ENCODE assay signal across 11 cellular contexts in genomic region chr3:48477959-48478480, GRCh38. TPM values are rescaled to one million over a fixed set of nuclear protein-coding genes. Genes with fewer than 3 reads are reported as not detected.
A peak's percentile ranks its signal among the peaks of the same experiment; 100 is the strongest.
DNase-seq lines count a peak whose midpoint lies in the region; ATAC-seq and TF ChIP-seq lines count a peak whose summit lies in the region.
"Had no signal": no experiment of that assay in that cellular context is flagged by ENCODE, and none has a peak within 500 bp of the region (broad histone marks: within the 10 kb centered on the region; RNA-seq: fewer than 3 reads in every experiment).

No MANE protein-coding gene starts in this region.

- POLR2A ChIA-PET in activated B cell treated with CpG ODN at 0.5 μM for 24 hours (lab: Charles Lee): interaction anchor here (0.6 to 2.8 kb wide), 4 partner anchors 11 to 915 kb away, joined by 3 to 16 read pairs (median 6); partner anchors contain the start of genes ATRIP, CCDC51 and TMA7

- no peak for DNase-seq in stimulated activated naive CD8-positive, alpha-beta T cell treated with anti-CD3 and anti-CD28 coated beads, Interleukin-15, Interleukin-2, amounts not matched to agents 100 U/mL and 50 U/mL, for 24 hours
- no peak for DNase-seq in activated B cell treated with CpG ODN at 0.5 μM for 24 hours
- no peak for DNase-seq in naive B cell
- no peak for DNase-seq in GM03348 (ENCODE audit: low spot score)
- no peak for DNase-seq in endothelial cell (ENCODE audit: low spot score)
- DNase-seq in SIG-M5 (lab: John Stamatoyannopoulos, UW): no peak
- DNase-seq: brain microvascular endothelial cell, GM23248, MG63 had no signal

- CTCF ChIA-PET in activated B cell treated with CpG ODN at 0.5 μM for 24 hours (lab: Charles Lee): interaction anchor here (1.5 to 2.0 kb wide), 2 partner anchors 13 to 42 kb away, joined by 4 to 5 read pairs; a partner anchor contains a TSS

- H3K4me3 Mint-ChIP-seq in stimulated activated naive CD8-positive, alpha-beta T cell treated with anti-CD3 and anti-CD28 coated beads, Interleukin-15, Interleukin-2, amounts not matched to agents 100 ng/mL and 50 ng/mL, for 24 hours: peak overlapping the region; percentile 77
- H3K4me3 Mint-ChIP-seq in activated B cell treated with CpG ODN at 0.5 μM for 24 hours (no peak overlapping the region), naive B cell (peak overlapping the region; percentile 74 to 94 (median 88)), endothelial cell (ENCODE audit: unreplicated experiment) (no peak overlapping the region)

- H3K4me1 Mint-ChIP-seq in stimulated activated naive CD8-positive, alpha-beta T cell treated with anti-CD3 and anti-CD28 coated beads, Interleukin-15, Interleukin-2, amounts not matched to agents 100 ng/mL and 50 ng/mL, for 24 hours (ENCODE audit: low read depth): peaks cover 52% of the 10 kb centered on the region
- H3K4me1 Mint-ChIP-seq in activated B cell treated with CpG ODN at 0.5 μM for 24 hours (peaks cover 57% of the 10 kb centered on the region), naive B cell (peaks cover 38 to 73% (median 72%) of the 10 kb centered on the region in 3 donors), endothelial cell (ENCODE audit: unreplicated experiment) (peaks cover 4% of the 10 kb centered on the region)

- H3K36me3 Mint-ChIP-seq in stimulated activated naive CD8-positive, alpha-beta T cell treated with anti-CD3 and anti-CD28 coated beads, Interleukin-15, Interleukin-2, amounts not matched to agents 100 ng/mL and 50 ng/mL, for 24 hours (ENCODE audit: low read depth): peaks cover 4% of the 10 kb centered on the region
- H3K36me3 Mint-ChIP-seq in activated B cell treated with CpG ODN at 0.5 μM for 24 hours (ENCODE audit: low read depth) (no peaks in the 10 kb centered on the region), naive B cell (no peaks in the 10 kb centered on the region), endothelial cell (ENCODE audit: low read depth, unreplicated experiment) (peaks cover 22% of the 10 kb centered on the region)

- no peak for ATAC-seq in stimulated activated naive CD8-positive, alpha-beta T cell treated with anti-CD3 and anti-CD28 coated beads, Interleukin-15, Interleukin-2, amounts not matched to agents 100 U/mL and 50 U/mL, for 24 hours
- ATAC-seq in activated B cell treated with CpG ODN at 0.5 μM for 24 hours (ENCODE audit: low read depth) (no peak), naive B cell (ENCODE audit: low read depth in 2 of 2) (no peak), HG03196 (IDR thresholded peaks at IDR 0.05; ENCODE audit: unreplicated experiment) (no peak)

- peak overlapping the region; percentile 95 for H3K27ac Mint-ChIP-seq in stimulated activated naive CD8-positive, alpha-beta T cell treated with anti-CD3 and anti-CD28 coated beads, Interleukin-15, Interleukin-2, amounts not matched to agents 100 ng/mL and 50 ng/mL, for 24 hours
- H3K27ac Mint-ChIP-seq in activated B cell treated with CpG ODN at 0.5 μM for 24 hours (peak overlapping the region; percentile 97), naive B cell (peak overlapping the region; percentile 93 to 99 (median 97)), endothelial cell (ENCODE audit: unreplicated experiment) (no peak overlapping the region)

- no peak for TF ChIP-seq CTCF in activated B cell treated with CpG ODN at 0.5 μM for 24 hours (IDR thresholded peaks at IDR 0.05)
- no peak for TF ChIP-seq CTCF in endothelial cell (IDR thresholded peaks at IDR 0.05; ENCODE audit: unreplicated experiment)

- H3K9me3 Mint-ChIP-seq in stimulated activated naive CD8-positive, alpha-beta T cell treated with anti-CD3 and anti-CD28 coated beads, Interleukin-15, Interleukin-2, amounts not matched to agents 100 ng/mL and 50 ng/mL, for 24 hours: no peaks in the 10 kb centered on the region
- H3K9me3 Mint-ChIP-seq in activated B cell treated with CpG ODN at 0.5 μM for 24 hours (no peaks in the 10 kb centered on the region), naive B cell (no peaks in the 10 kb centered on the region), endothelial cell (ENCODE audit: unreplicated experiment) (no peaks in the 10 kb centered on the region)

- H3K27me3 Mint-ChIP-seq in stimulated activated naive CD8-positive, alpha-beta T cell treated with anti-CD3 and anti-CD28 coated beads, Interleukin-15, Interleukin-2, amounts not matched to agents 100 ng/mL and 50 ng/mL, for 24 hours: no peaks in the 10 kb centered on the region
- H3K27me3 Mint-ChIP-seq in activated B cell treated with CpG ODN at 0.5 μM for 24 hours (no peaks in the 10 kb centered on the region), naive B cell (no peaks in the 10 kb centered on the region), endothelial cell (ENCODE audit: unreplicated experiment) (peaks cover 8% of the 10 kb centered on the region)

- intact Hi-C loops in activated B cell treated with CpG ODN at 0.5 μM for 24 hours (cut with micrococcal nuclease): loop anchor here (2.0 kb wide), 1 partner anchor 15 kb away; no protein-coding TSS in a partner anchor

RNA-seq across cellular contexts. Expression of gene SHISA5, which starts 26.0 kb away (rescaled TPM):
- total RNA-seq in activated B cell treated with CpG ODN at 0.5 μM for 24 hours (95.7 and 108 TPM in 2 replicates), endothelial cell (ENCODE audit: unreplicated experiment) (283 TPM)
- 100 to 1,000 TPM; 393 to 571 (median 442) TPM for polyA plus RNA-seq in naive B cell (ENCODE audit: low read depth in 6 of 6)

RNA-seq across cellular contexts. Expression of gene ATRIP, which starts 31.5 kb away (rescaled TPM):
- 10.5 and 14.6 TPM in 2 replicates for total RNA-seq in activated B cell treated with CpG ODN at 0.5 μM for 24 hours
- polyA plus RNA-seq in naive B cell (ENCODE audit: low read depth in 6 of 6): 10 to 100 TPM in 1 of 6 donors, 1 to 10 TPM in 5; 7.4 to 11.9 (median 7.7) TPM
- 11.2 TPM for total RNA-seq in endothelial cell (ENCODE audit: unreplicated experiment)

RNA-seq across cellular contexts. Expression of gene TMA7, which starts 38.0 kb away (rescaled TPM):
- 216 and 296 TPM in 2 replicates for total RNA-seq in activated B cell treated with CpG ODN at 0.5 μM for 24 hours
- polyA plus RNA-seq in naive B cell (ENCODE audit: low read depth in 6 of 6): 100 to 1,000 TPM; 433 to 593 (median 531) TPM
- total RNA-seq in endothelial cell (ENCODE audit: unreplicated experiment): 326 TPM

RNA-seq across cellular contexts. Expression of gene CCDC51, which starts 38.1 kb away (rescaled TPM):
- total RNA-seq in activated B cell treated with CpG ODN at 0.5 μM for 24 hours (8.7 and 8.8 TPM in 2 replicates), endothelial cell (ENCODE audit: unreplicated experiment) (11.8 TPM)
- polyA plus RNA-seq in naive B cell (ENCODE audit: low read depth in 6 of 6): 10 to 100 TPM in 3 of 6 donors, 1 to 10 TPM in 3; 4.1 to 14.8 (median 9.5) TPM

RNA-seq across cellular contexts. Expression of gene PLXNB1, which starts 48.1 kb away (rescaled TPM):
- 3.5 and 5.4 TPM in 2 replicates for total RNA-seq in activated B cell treated with CpG ODN at 0.5 μM for 24 hours
- polyA plus RNA-seq in naive B cell (ENCODE audit: low read depth in 6 of 6): under 1 TPM in 2 of 6 donors, not detected in 4; 0.03 to 0.37 TPM
- 68.7 TPM for total RNA-seq in endothelial cell (ENCODE audit: unreplicated experiment)

Comparison
In these comparisons a context has a peak if more than half of its experiments do, and no peak if none do; other contexts are left out.
1. H3K4me3 Mint-ChIP-seq: peak in stimulated activated naive CD8-positive, alpha-beta T cell treated with anti-CD3 and anti-CD28 coated beads, Interleukin-15, Interleukin-2, amounts not matched to agents 100 ng/mL and 50 ng/mL, for 24 hours (single experiment) and naive B cell (8 of 8); none in activated B cell treated with CpG ODN at 0.5 μM for 24 hours (single experiment) and endothelial cell (single experiment).